Comparison of ENCODE assay signal across 1 cellular context in the genomic region with DNA sequence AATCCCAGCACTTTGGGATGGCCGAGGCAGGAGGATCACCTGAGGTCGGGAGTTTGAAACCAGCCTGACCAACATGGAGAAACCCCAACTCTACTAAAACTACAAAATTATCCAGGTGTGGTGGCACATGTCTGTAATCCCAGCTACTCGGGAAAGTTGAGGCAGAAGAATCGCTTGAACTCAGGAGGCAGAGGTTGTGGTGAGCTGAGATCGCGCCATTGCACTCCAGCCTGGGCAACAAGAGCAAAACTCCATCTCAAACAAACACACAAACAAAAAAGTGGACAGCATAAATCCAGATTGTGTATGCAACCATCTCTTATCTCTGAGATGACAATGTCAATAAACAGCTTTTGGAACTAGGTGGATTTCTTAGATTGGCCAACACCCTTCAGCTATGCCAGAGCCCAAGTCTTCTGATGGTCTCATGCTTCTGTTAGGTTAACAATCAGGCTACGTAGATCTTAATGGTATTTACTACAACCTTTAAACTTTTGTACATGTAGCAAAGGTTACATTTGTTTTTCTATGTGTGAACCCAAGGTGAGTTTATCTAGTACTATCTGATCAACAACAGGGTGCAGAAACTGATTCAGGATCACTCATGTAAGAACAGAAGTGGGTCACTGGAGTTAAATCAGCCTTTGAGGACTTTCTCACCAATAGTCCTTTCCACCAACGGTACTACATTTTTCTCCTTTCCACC.
A peak's percentile ranks its signal among the peaks of the same experiment; 100 is the strongest.
TF ChIP-seq lines count a peak whose summit lies in the region.

No MANE protein-coding gene starts in this region.

TF ChIP-seq in HepG2, 621 proteins besides CTCF, POLR2A, EP300 and RAD21 (continued from another document and continues in another):
- TF ChIP-seq, protein P1, sequence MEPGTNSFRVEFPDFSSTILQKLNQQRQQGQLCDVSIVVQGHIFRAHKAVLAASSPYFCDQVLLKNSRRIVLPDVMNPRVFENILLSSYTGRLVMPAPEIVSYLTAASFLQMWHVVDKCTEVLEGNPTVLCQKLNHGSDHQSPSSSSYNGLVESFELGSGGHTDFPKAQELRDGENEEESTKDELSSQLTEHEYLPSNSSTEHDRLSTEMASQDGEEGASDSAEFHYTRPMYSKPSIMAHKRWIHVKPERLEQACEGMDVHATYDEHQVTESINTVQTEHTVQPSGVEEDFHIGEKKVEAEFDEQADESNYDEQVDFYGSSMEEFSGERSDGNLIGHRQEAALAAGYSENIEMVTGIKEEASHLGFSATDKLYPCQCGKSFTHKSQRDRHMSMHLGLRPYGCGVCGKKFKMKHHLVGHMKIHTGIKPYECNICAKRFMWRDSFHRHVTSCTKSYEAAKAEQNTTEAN (CRISPR knock-in tag; conservative IDR thresholded peaks at IDR 0.05), result peak; percentile 77
- TF ChIP-seq ZNF143 (CRISPR knock-in tag; IDR thresholded peaks at IDR 0.05), result no peak
- TF ChIP-seq, protein P2, sequence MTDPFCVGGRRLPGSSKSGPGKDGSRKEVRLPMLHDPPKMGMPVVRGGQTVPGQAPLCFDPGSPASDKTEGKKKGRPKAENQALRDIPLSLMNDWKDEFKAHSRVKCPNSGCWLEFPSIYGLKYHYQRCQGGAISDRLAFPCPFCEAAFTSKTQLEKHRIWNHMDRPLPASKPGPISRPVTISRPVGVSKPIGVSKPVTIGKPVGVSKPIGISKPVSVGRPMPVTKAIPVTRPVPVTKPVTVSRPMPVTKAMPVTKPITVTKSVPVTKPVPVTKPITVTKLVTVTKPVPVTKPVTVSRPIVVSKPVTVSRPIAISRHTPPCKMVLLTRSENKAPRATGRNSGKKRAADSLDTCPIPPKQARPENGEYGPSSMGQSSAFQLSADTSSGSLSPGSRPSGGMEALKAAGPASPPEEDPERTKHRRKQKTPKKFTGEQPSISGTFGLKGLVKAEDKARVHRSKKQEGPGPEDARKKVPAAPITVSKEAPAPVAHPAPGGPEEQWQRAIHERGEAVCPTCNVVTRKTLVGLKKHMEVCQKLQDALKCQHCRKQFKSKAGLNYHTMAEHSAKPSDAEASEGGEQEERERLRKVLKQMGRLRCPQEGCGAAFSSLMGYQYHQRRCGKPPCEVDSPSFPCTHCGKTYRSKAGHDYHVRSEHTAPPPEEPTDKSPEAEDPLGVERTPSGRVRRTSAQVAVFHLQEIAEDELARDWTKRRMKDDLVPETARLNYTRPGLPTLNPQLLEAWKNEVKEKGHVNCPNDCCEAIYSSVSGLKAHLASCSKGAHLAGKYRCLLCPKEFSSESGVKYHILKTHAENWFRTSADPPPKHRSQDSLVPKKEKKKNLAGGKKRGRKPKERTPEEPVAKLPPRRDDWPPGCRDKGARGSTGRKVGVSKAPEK (CRISPR knock-in tag; IDR thresholded peaks at IDR 0.05; ENCODE audit: borderline replicate concordance), result no peak
- peak; percentile 56 for TF ChIP-seq SAP130 (CRISPR knock-in tag; IDR thresholded peaks at IDR 0.05; ENCODE audit: low read depth)
- TF ChIP-seq JUN (CRISPR knock-in tag; IDR thresholded peaks at IDR 0.05), result peak; percentile 80; the same call in 1 of the 2 replicates
- TF ChIP-seq, protein P3, sequence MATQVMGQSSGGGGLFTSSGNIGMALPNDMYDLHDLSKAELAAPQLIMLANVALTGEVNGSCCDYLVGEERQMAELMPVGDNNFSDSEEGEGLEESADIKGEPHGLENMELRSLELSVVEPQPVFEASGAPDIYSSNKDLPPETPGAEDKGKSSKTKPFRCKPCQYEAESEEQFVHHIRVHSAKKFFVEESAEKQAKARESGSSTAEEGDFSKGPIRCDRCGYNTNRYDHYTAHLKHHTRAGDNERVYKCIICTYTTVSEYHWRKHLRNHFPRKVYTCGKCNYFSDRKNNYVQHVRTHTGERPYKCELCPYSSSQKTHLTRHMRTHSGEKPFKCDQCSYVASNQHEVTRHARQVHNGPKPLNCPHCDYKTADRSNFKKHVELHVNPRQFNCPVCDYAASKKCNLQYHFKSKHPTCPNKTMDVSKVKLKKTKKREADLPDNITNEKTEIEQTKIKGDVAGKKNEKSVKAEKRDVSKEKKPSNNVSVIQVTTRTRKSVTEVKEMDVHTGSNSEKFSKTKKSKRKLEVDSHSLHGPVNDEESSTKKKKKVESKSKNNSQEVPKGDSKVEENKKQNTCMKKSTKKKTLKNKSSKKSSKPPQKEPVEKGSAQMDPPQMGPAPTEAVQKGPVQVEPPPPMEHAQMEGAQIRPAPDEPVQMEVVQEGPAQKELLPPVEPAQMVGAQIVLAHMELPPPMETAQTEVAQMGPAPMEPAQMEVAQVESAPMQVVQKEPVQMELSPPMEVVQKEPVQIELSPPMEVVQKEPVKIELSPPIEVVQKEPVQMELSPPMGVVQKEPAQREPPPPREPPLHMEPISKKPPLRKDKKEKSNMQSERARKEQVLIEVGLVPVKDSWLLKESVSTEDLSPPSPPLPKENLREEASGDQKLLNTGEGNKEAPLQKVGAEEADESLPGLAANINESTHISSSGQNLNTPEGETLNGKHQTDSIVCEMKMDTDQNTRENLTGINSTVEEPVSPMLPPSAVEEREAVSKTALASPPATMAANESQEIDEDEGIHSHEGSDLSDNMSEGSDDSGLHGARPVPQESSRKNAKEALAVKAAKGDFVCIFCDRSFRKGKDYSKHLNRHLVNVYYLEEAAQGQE (IDR thresholded peaks at IDR 0.05; ENCODE audit: borderline replicate concordance in 1 of 2, low read depth in 1 of 2, low read length in 2 of 2), result no peak
- TF ChIP-seq PITX1 (CRISPR knock-in tag; IDR thresholded peaks at IDR 0.05), result peak; percentile 82
- TF ChIP-seq TBX2 (CRISPR knock-in tag; IDR thresholded peaks at IDR 0.05; ENCODE audit: borderline replicate concordance), result peak; percentile 87
- peak; percentile 62 for TF ChIP-seq NR2F2 (IDR thresholded peaks at IDR 0.05; ENCODE audit: borderline replicate concordance, low read depth)
- TF ChIP-seq ZMYM2 (CRISPR knock-in tag; IDR thresholded peaks at IDR 0.05), result peak; percentile 18; the same call in 1 of the 2 replicates
- TF ChIP-seq GATA4 (IDR thresholded peaks at IDR 0.05; ENCODE audit: borderline replicate concordance, low read depth), result peak; percentile 60; the same call in 1 of the 2 replicates
- no peak for TF ChIP-seq HDAC6 (IDR thresholded peaks at IDR 0.05; ENCODE audit: low read depth, low read length)
- TF ChIP-seq HNF4A (CRISPR knock-in tag; IDR thresholded peaks at IDR 0.05), result peak; percentile 90
- TF ChIP-seq ZNF567 (CRISPR knock-in tag; IDR thresholded peaks at IDR 0.05; ENCODE audit: borderline replicate concordance), result no peak
- TF ChIP-seq RFXAP (CRISPR knock-in tag; IDR thresholded peaks at IDR 0.05; ENCODE audit: borderline replicate concordance), result no peak
- TF ChIP-seq, protein P4, sequence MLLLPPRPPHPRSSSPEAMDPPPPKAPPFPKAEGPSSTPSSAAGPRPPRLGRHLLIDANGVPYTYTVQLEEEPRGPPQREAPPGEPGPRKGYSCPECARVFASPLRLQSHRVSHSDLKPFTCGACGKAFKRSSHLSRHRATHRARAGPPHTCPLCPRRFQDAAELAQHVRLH (CRISPR knock-in tag; IDR thresholded peaks at IDR 0.05; ENCODE audit: borderline replicate concordance, low read depth), result no peak
- TF ChIP-seq, protein P5, sequence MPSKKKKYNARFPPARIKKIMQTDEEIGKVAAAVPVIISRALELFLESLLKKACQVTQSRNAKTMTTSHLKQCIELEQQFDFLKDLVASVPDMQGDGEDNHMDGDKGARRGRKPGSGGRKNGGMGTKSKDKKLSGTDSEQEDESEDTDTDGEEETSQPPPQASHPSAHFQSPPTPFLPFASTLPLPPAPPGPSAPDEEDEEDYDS (CRISPR knock-in tag; IDR thresholded peaks at IDR 0.05), result no peak
- TF ChIP-seq, protein P6, sequence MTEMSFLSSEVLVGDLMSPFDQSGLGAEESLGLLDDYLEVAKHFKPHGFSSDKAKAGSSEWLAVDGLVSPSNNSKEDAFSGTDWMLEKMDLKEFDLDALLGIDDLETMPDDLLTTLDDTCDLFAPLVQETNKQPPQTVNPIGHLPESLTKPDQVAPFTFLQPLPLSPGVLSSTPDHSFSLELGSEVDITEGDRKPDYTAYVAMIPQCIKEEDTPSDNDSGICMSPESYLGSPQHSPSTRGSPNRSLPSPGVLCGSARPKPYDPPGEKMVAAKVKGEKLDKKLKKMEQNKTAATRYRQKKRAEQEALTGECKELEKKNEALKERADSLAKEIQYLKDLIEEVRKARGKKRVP (CRISPR knock-in tag; IDR thresholded peaks at IDR 0.05), result peak in 1 of 2 experiments; percentile 40; a peak in 1 of 4 replicates
- peak; percentile 55; the same call in 1 of the 2 replicates for TF ChIP-seq NR2C2 (CRISPR knock-in tag; IDR thresholded peaks at IDR 0.05; ENCODE audit: borderline replicate concordance)
- no peak for TF ChIP-seq ZNF296 (CRISPR knock-in tag; conservative IDR thresholded peaks at IDR 0.05)
- no peak for TF ChIP-seq RBFOX2 (IDR thresholded peaks at IDR 0.05; ENCODE audit: low read depth, low read length)
- no peak; the same call in 2 of the 3 replicates for TF ChIP-seq MXI1 (IDR thresholded peaks at IDR 0.05; ENCODE audit: borderline replicate concordance, low read depth, low read length)
- no peak for TF ChIP-seq YY1 (IDR thresholded peaks at IDR 0.05; ENCODE audit: insufficient read depth, insufficient replicate concordance, low read depth, low read length)
- TF ChIP-seq RORA (CRISPR knock-in tag; IDR thresholded peaks at IDR 0.05), result 0 out of 2 replicates have a peak, but pooled peaks have one; percentile 68
- no peak for TF ChIP-seq ZNF83 (CRISPR knock-in tag; IDR thresholded peaks at IDR 0.05; ENCODE audit: borderline replicate concordance)
- TF ChIP-seq, protein P7, sequence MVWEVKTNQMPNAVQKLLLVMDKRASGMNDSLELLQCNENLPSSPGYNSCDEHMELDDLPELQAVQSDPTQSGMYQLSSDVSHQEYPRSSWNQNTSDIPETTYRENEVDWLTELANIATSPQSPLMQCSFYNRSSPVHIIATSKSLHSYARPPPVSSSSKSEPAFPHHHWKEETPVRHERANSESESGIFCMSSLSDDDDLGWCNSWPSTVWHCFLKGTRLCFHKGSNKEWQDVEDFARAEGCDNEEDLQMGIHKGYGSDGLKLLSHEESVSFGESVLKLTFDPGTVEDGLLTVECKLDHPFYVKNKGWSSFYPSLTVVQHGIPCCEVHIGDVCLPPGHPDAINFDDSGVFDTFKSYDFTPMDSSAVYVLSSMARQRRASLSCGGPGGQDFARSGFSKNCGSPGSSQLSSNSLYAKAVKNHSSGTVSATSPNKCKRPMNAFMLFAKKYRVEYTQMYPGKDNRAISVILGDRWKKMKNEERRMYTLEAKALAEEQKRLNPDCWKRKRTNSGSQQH (CRISPR knock-in tag; IDR thresholded peaks at IDR 0.05; ENCODE audit: low read depth), result no peak
- no peak for TF ChIP-seq SYNCRIP (IDR thresholded peaks at IDR 0.05; ENCODE audit: insufficient read depth, low read depth, low read length)
- TF ChIP-seq, protein P8, sequence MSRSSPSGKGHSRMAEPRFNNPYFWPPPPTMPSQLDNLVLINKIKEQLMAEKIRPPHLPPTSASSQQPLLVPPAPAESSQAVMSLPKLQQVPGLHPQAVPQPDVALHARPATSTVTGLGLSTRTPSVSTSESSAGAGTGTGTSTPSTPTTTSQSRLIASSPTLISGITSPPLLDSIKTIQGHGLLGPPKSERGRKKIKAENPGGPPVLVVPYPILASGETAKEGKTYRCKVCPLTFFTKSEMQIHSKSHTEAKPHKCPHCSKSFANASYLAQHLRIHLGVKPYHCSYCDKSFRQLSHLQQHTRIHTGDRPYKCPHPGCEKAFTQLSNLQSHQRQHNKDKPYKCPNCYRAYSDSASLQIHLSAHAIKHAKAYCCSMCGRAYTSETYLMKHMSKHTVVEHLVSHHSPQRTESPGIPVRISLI (CRISPR knock-in tag; IDR thresholded peaks at IDR 0.05; ENCODE audit: borderline replicate concordance), result no peak
- TF ChIP-seq, protein P9, sequence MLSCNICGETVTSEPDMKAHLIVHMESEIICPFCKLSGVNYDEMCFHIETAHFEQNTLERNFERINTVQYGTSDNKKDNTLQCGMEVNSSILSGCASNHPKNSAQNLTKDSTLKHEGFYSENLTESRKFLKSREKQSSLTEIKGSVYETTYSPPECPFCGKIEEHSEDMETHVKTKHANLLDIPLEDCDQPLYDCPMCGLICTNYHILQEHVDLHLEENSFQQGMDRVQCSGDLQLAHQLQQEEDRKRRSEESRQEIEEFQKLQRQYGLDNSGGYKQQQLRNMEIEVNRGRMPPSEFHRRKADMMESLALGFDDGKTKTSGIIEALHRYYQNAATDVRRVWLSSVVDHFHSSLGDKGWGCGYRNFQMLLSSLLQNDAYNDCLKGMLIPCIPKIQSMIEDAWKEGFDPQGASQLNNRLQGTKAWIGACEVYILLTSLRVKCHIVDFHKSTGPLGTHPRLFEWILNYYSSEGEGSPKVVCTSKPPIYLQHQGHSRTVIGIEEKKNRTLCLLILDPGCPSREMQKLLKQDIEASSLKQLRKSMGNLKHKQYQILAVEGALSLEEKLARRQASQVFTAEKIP (CRISPR knock-in tag; IDR thresholded peaks at IDR 0.05; ENCODE audit: borderline replicate concordance), result no peak
- TF ChIP-seq, protein P10, sequence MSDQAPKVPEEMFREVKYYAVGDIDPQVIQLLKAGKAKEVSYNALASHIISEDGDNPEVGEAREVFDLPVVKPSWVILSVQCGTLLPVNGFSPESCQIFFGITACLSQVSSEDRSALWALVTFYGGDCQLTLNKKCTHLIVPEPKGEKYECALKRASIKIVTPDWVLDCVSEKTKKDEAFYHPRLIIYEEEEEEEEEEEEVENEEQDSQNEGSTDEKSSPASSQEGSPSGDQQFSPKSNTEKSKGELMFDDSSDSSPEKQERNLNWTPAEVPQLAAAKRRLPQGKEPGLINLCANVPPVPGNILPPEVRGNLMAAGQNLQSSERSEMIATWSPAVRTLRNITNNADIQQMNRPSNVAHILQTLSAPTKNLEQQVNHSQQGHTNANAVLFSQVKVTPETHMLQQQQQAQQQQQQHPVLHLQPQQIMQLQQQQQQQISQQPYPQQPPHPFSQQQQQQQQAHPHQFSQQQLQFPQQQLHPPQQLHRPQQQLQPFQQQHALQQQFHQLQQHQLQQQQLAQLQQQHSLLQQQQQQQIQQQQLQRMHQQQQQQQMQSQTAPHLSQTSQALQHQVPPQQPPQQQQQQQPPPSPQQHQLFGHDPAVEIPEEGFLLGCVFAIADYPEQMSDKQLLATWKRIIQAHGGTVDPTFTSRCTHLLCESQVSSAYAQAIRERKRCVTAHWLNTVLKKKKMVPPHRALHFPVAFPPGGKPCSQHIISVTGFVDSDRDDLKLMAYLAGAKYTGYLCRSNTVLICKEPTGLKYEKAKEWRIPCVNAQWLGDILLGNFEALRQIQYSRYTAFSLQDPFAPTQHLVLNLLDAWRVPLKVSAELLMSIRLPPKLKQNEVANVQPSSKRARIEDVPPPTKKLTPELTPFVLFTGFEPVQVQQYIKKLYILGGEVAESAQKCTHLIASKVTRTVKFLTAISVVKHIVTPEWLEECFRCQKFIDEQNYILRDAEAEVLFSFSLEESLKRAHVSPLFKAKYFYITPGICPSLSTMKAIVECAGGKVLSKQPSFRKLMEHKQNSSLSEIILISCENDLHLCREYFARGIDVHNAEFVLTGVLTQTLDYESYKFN (CRISPR knock-in tag; conservative IDR thresholded peaks at IDR 0.05), result peak; percentile 90
- no peak for TF ChIP-seq ZBTB3 (CRISPR knock-in tag; IDR thresholded peaks at IDR 0.05; ENCODE audit: borderline replicate concordance, low read depth)
- TF ChIP-seq FOXA3 (CRISPR knock-in tag; IDR thresholded peaks at IDR 0.05), result peak; percentile 84
- TF ChIP-seq, protein P11, sequence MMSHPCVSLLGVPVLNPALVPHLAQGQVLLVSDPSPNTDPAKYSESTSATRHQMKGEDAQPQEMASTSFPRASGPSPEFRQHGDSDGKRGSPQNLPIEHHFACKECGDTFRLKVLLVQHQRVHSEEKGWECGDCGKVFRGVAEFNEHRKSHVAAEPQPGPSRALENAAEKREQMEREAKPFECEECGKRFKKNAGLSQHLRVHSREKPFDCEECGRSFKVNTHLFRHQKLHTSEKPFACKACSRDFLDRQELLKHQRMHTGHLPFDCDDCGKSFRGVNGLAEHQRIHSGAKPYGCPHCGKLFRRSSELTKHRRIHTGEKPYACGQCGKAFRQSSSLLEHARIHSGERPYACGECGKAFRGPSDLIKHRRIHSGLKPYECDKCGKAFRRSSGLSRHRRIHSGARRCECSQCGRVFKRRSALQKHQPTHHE (CRISPR knock-in tag; IDR thresholded peaks at IDR 0.05; ENCODE audit: borderline replicate concordance), result no peak
- TF ChIP-seq JUND (CRISPR knock-in tag; IDR thresholded peaks at IDR 0.05), result 0 out of 2 replicates have a peak, but pooled peaks have one; percentile 15
- TF ChIP-seq LCORL (IDR thresholded peaks at IDR 0.05), result no peak
- peak; percentile 70 for TF ChIP-seq LCORL (CRISPR knock-in tag; IDR thresholded peaks at IDR 0.05)
- no peak for TF ChIP-seq ARNT2 (CRISPR knock-in tag; IDR thresholded peaks at IDR 0.05; ENCODE audit: low read depth)
